Comparison of ENCODE assay signal across 18 cellular contexts in the genomic region with DNA sequence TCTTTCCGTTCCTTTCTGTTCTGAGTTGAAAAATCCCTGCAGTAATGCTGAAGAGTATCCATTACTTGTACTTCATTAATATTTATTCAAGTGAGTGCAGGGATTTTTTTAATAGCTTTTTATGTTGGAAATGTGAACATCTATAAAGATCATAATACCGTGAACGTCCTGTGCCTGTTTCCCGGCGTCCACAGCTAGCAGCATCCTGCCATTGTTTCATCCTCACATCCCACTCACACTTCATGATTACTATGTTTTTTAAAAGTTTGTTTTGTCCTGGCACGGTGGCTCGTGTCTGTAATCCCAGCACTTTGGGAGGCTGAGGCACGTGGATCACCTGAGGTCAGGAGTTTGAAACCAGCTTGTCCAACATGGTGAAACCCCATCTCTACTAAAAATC.
"Had no signal": no experiment of that assay in that cellular context is flagged by ENCODE, and none has a peak within 500 bp of the region (broad histone marks: within the 10 kb centered on the region; RNA-seq: fewer than 3 reads in every experiment).

No MANE protein-coding gene starts in this region.

- H3K4me3 ChIP-seq: transverse colon, vagina had no signal

- H3K27me3 ChIP-seq: transverse colon, vagina had no signal

- DNase-seq: activated CD8-positive, alpha-beta memory T cell treated with anti-CD3 and anti-CD28 coated beads for 24 hours; activated CD8-positive, alpha-beta memory T cell treated with anti-CD3 and anti-CD28 coated beads, Interleukin-2, amount 50 U/mL, for 4 hours; activated T-cell treated with anti-CD3 and anti-CD28 coated beads, Interleukin-2, amount 50 U/mL, for 24 hours; aorta; caudate nucleus; effector memory CD8-positive, alpha-beta T cell; glutamatergic neuron; hypothalamus; naive thymus-derived CD4-positive, alpha-beta T cell; occipital lobe; posterior cingulate gyrus; stimulated activated CD4-positive, alpha-beta T cell treated with anti-CD3 and anti-CD28 coated beads, Interleukin-4, amount 100 ng/mL, for 24 hours; stimulated activated naive CD8-positive, alpha-beta T cell treated with anti-CD3 and anti-CD28 coated beads, Interleukin-15, Interleukin-2, amounts not matched to agents 100 U/mL and 50 U/mL, for 24 hours; T-cell; transverse colon had no signal

- H3K9me3 ChIP-seq: transverse colon, vagina had no signal

- H3K4me1 ChIP-seq: transverse colon had no signal

- ATAC-seq: activated naive CD4-positive, alpha-beta T cell treated with anti-CD3 and anti-CD28 coated beads, Interleukin-2, amount 50 U/mL, for 72 hours; activated T-helper 17 cell treated with anti-CD3 and anti-CD28 coated beads, Interleukin-2, amount 50 U/mL, for 72 hours; effector memory CD8-positive, alpha-beta T cell; naive thymus-derived CD4-positive, alpha-beta T cell; stimulated activated naive CD8-positive, alpha-beta T cell treated with anti-CD3 and anti-CD28 coated beads, Interleukin-15, Interleukin-2, amounts not matched to agents 100 U/mL and 50 U/mL, for 24 hours; T-cell had no signal

- H3K36me3 ChIP-seq: transverse colon, vagina had no signal
